In genomic region chr17:18981642-18982424, GRCh38 we compare ENCODE assay signal across 8 cellular contexts. TPM values are rescaled to one million over a fixed set of nuclear protein-coding genes. Genes with fewer than 3 reads are reported as not detected.
DNase-seq lines count a peak whose midpoint lies in the region; ATAC-seq lines count a peak whose summit lies in the region.

No MANE protein-coding gene starts in this region.

- DNase-seq in AG20443 (ENCODE audit: low spot score) (peak; percentile 94), HS-5 (ENCODE audit: low read depth) (peak; percentile 41), astrocyte of the hippocampus (ENCODE audit: low read depth, low spot score) (peak; percentile 81), mucosa of gallbladder (ENCODE audit: low spot score) (peak; percentile 89), OCI-M1 (lab: John Stamatoyannopoulos, UW) (no peak), SIG-M5 (lab: John Stamatoyannopoulos, UW) (no peak), CD1c-positive myeloid dendritic cell (ENCODE audit: extremely low spot score) (no peak)

- no peak for ATAC-seq in HG03565 (IDR thresholded peaks at IDR 0.05; ENCODE audit: unreplicated experiment)

RNA-seq across cellular contexts. Expression of gene FAM83G, which starts 22.7 kb away (rescaled TPM):
- 35.0 TPM for total RNA-seq in mucosa of gallbladder

RNA-seq across cellular contexts. Expression of gene SLC5A10, which starts 29.9 kb away (rescaled TPM):
- not detected for total RNA-seq in mucosa of gallbladder

Comparison
In these comparisons a context has a peak if more than half of its experiments do, and no peak if none do; other contexts are left out.
1. DNase-seq: peak in AG20443 (single experiment), HS-5 (single experiment), astrocyte of the hippocampus (single experiment) and mucosa of gallbladder (single experiment); none in OCI-M1 (single experiment), SIG-M5 (single experiment) and CD1c-positive myeloid dendritic cell (single experiment).